29 cellular contexts compared by ENCODE assay signal in the genomic region with DNA sequence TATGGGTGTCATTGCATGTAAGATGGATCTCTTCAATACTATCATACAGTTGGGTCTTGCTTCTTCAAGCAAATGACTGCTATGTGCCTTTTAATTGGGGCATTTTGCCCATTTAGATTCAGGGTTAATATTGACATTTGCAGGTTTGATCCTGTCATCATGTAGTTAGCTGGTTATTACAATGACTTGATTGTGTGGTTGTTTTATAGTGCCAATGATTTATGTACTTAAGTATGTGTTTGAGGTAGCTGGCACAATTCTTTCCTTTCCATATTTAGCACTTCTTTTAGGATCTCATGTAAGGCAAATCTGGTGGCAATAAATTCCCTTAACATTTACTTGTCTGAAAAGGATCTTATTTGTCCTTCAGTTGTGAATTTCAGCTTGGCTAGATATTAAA.
"Had no signal": no experiment of that assay in that cellular context is flagged by ENCODE, and none has a peak within 500 bp of the region (broad histone marks: within the 10 kb centered on the region; RNA-seq: fewer than 3 reads in every experiment).

No MANE protein-coding gene starts in this region.

- H3K9me3 ChIP-seq: neutrophil, right lobe of liver, thoracic aorta had no signal

- H3K27ac ChIP-seq: heart left ventricle, neutrophil, right lobe of liver, thoracic aorta, vagina had no signal

- H3K36me3 ChIP-seq: heart left ventricle, neutrophil, right lobe of liver, thoracic aorta, vagina had no signal

- FAIRE-seq: endothelial cell of umbilical vein, kidney had no signal

- H3K4me3 ChIP-seq: heart left ventricle, right lobe of liver, thoracic aorta, vagina had no signal

- H3K27me3 ChIP-seq: heart left ventricle, neutrophil, right lobe of liver, vagina had no signal

- ATAC-seq: activated naive CD8-positive, alpha-beta T cell treated with anti-CD3 and anti-CD28 coated beads, Interleukin-2, amount 50 U/mL, for 24 hours; effector memory CD8-positive, alpha-beta T cell; esophagus mucosa; heart left ventricle; left colon; right lobe of liver; stimulated activated naive CD8-positive, alpha-beta T cell treated with anti-CD3 and anti-CD28 coated beads, Interleukin-15, Interleukin-2, amounts not matched to agents 100 U/mL and 50 U/mL, for 24 hours had no signal

- DNase-seq: activated CD4-positive, alpha-beta T cell treated with anti-CD3 and anti-CD28 coated beads for 48 hours; activated CD4-positive, alpha-beta T cell treated with anti-CD3 and anti-CD28 coated beads, Interleukin-2, amount 50 U/mL, for 48 hours; activated CD4-positive, CD25-positive, alpha-beta regulatory T cell; activated CD8-positive, alpha-beta memory T cell treated with anti-CD3 and anti-CD28 coated beads for 24 hours; activated gamma-delta T cell; activated naive CD4-positive, alpha-beta T cell treated with anti-CD3 and anti-CD28 coated beads, Interleukin-2, amount 50 U/mL, for 16 hours; activated naive CD8-positive, alpha-beta T cell treated with anti-CD3 and anti-CD28 coated beads, Interleukin-2, amount 50 U/mL, for 24 hours; activated T-cell treated with anti-CD3 and anti-CD28 coated beads, Interleukin-2, amount 50 U/mL, for 1 hour; amygdala; caudate nucleus; cortex of kidney; effector memory CD8-positive, alpha-beta T cell; foreskin fibroblast; heart left ventricle; hypothalamus; immature natural killer cell; kidney; left colon; naive B cell; nephron progenitor cell; right lobe of liver; stimulated activated CD4-positive, alpha-beta T cell treated with anti-CD3 and anti-CD28 coated beads, Interleukin-4, amount 100 ng/mL, for 1 hour; stimulated activated naive CD8-positive, alpha-beta T cell treated with anti-CD3 and anti-CD28 coated beads, Interleukin-15, Interleukin-2, amounts not matched to agents 100 U/mL and 50 U/mL, for 24 hours; trophoblast cell had no signal

- H3K4me1 ChIP-seq: heart left ventricle, right lobe of liver, vagina had no signal
